In genomic region chr14:100078216-100078780, GRCh38 we compare ENCODE assay signal across 13 cellular contexts. TPM values are rescaled to one million over a fixed set of nuclear protein-coding genes. Genes with fewer than 3 reads are reported as not detected.
A peak's percentile ranks its signal among the peaks of the same experiment; 100 is the strongest.
DNase-seq lines count a peak whose midpoint lies in the region; ATAC-seq, FAIRE-seq and TF ChIP-seq lines count a peak whose summit lies in the region.
"Had no signal": no experiment of that assay in that cellular context is flagged by ENCODE, and none has a peak within 500 bp of the region (broad histone marks: within the 10 kb centered on the region; RNA-seq: fewer than 3 reads in every experiment).

No MANE protein-coding gene starts in this region.

- peak overlapping the region; percentile 47 for H3K27ac ChIP-seq in upper lobe of right lung
- H3K27ac ChIP-seq: uterus had no signal

- no peak for ATAC-seq in stimulated activated naive CD8-positive, alpha-beta T cell treated with anti-CD3 and anti-CD28 coated beads, Interleukin-15, Interleukin-2, amounts not matched to agents 100 U/mL and 50 U/mL, for 24 hours
- no peak for ATAC-seq in activated naive CD8-positive, alpha-beta T cell treated with anti-CD3 and anti-CD28 coated beads, Interleukin-2, amount 50 U/mL, for 24 hours
- no peak for ATAC-seq in naive B cell (ENCODE audit: low read depth in 2 of 2)
- ATAC-seq in upper lobe of right lung: no peak
- ATAC-seq in HG02973 (IDR thresholded peaks at IDR 0.05; ENCODE audit: unreplicated experiment): no peak

- peaks cover 99% of the 10 kb centered on the region for H3K4me1 Mint-ChIP-seq in stimulated activated naive CD8-positive, alpha-beta T cell treated with anti-CD3 and anti-CD28 coated beads, Interleukin-15, Interleukin-2, amounts not matched to agents 100 ng/mL and 50 ng/mL, for 24 hours (ENCODE audit: low read depth)
- peaks cover 98% of the 10 kb centered on the region for H3K4me1 Mint-ChIP-seq in activated naive CD8-positive, alpha-beta T cell treated with anti-CD3 and anti-CD28 coated beads, Interleukin-2, amount 50 U/mL, for 24 hours
- H3K4me1 Mint-ChIP-seq in naive B cell: peaks cover 82 to 98% (median 85%) of the 10 kb centered on the region in 3 donors

- no peaks in the 10 kb centered on the region for H3K27me3 Mint-ChIP-seq in stimulated activated naive CD8-positive, alpha-beta T cell treated with anti-CD3 and anti-CD28 coated beads, Interleukin-15, Interleukin-2, amounts not matched to agents 100 ng/mL and 50 ng/mL, for 24 hours
- H3K27me3 Mint-ChIP-seq in activated naive CD8-positive, alpha-beta T cell treated with anti-CD3 and anti-CD28 coated beads, Interleukin-2, amount 50 U/mL, for 24 hours: no peaks in the 10 kb centered on the region
- no peaks in the 10 kb centered on the region for H3K27me3 Mint-ChIP-seq in naive B cell

- peaks cover 58% of the 10 kb centered on the region for H3K36me3 Mint-ChIP-seq in stimulated activated naive CD8-positive, alpha-beta T cell treated with anti-CD3 and anti-CD28 coated beads, Interleukin-15, Interleukin-2, amounts not matched to agents 100 ng/mL and 50 ng/mL, for 24 hours (ENCODE audit: low read depth)
- H3K36me3 Mint-ChIP-seq in activated naive CD8-positive, alpha-beta T cell treated with anti-CD3 and anti-CD28 coated beads, Interleukin-2, amount 50 U/mL, for 24 hours (ENCODE audit: low read depth): peaks cover 35% of the 10 kb centered on the region
- H3K36me3 Mint-ChIP-seq in naive B cell: peaks cover 7 to 30% of the 10 kb centered on the region in 2 donors

- peak overlapping the region; percentile 73 for H3K4me3 Mint-ChIP-seq in stimulated activated naive CD8-positive, alpha-beta T cell treated with anti-CD3 and anti-CD28 coated beads, Interleukin-15, Interleukin-2, amounts not matched to agents 100 ng/mL and 50 ng/mL, for 24 hours
- peak overlapping the region; percentile 84 for H3K4me3 Mint-ChIP-seq in activated naive CD8-positive, alpha-beta T cell treated with anti-CD3 and anti-CD28 coated beads, Interleukin-2, amount 50 U/mL, for 24 hours
- peak overlapping the region in 7 of 8 donors; percentile 62 to 83 (median 70) for H3K4me3 Mint-ChIP-seq in naive B cell
- H3K4me3 Mint-ChIP-seq: H9 had no signal

- intact Hi-C loops in upper lobe of right lung (cut with DNase I): no loop called here

- H3K9me3 ChIP-seq in upper lobe of right lung: no peaks in the 10 kb centered on the region
- H3K9me3 ChIP-seq: left lung, uterus had no signal

- H3K9me3 Mint-ChIP-seq in stimulated activated naive CD8-positive, alpha-beta T cell treated with anti-CD3 and anti-CD28 coated beads, Interleukin-15, Interleukin-2, amounts not matched to agents 100 ng/mL and 50 ng/mL, for 24 hours: no peaks in the 10 kb centered on the region
- H3K9me3 Mint-ChIP-seq in activated naive CD8-positive, alpha-beta T cell treated with anti-CD3 and anti-CD28 coated beads, Interleukin-2, amount 50 U/mL, for 24 hours: no peaks in the 10 kb centered on the region
- H3K9me3 Mint-ChIP-seq in naive B cell: no peaks in the 10 kb centered on the region
- H3K9me3 Mint-ChIP-seq: H9 had no signal

- peaks cover 64% of the 10 kb centered on the region for H3K4me1 ChIP-seq in upper lobe of right lung

- no peaks in the 10 kb centered on the region for H3K36me3 ChIP-seq in upper lobe of right lung
- H3K36me3 ChIP-seq: left lung, uterus had no signal

- no peak for DNase-seq in stimulated activated naive CD8-positive, alpha-beta T cell treated with anti-CD3 and anti-CD28 coated beads, Interleukin-15, Interleukin-2, amounts not matched to agents 100 U/mL and 50 U/mL, for 24 hours
- DNase-seq in activated naive CD8-positive, alpha-beta T cell treated with anti-CD3 and anti-CD28 coated beads, Interleukin-2, amount 50 U/mL, for 24 hours: no peak
- no peak for DNase-seq in naive B cell
- no peak for DNase-seq in upper lobe of right lung
- no peak for DNase-seq in urothelium cell line (ENCODE audit: low spot score)
- DNase-seq in SK-N-DZ (ENCODE audit: low spot score): no peak
- DNase-seq: cortex of kidney, left lung, NCI-H2081 treated with DMSO at 0.1 percent for 48 hours, uterus had no signal

- no peaks in the 10 kb centered on the region for H3K27me3 ChIP-seq in upper lobe of right lung
- H3K27me3 ChIP-seq: left lung, uterus had no signal

- H3K4me3 ChIP-seq in upper lobe of right lung: no peak overlapping the region
- H3K4me3 ChIP-seq: left lung, uterus had no signal

- no peak for TF ChIP-seq CTCF in upper lobe of right lung (IDR thresholded peaks at IDR 0.05)

- no peak for FAIRE-seq in urothelium cell line (lab: Jason Lieb, UNC)

- peak overlapping the region; percentile 93 for H3K27ac Mint-ChIP-seq in stimulated activated naive CD8-positive, alpha-beta T cell treated with anti-CD3 and anti-CD28 coated beads, Interleukin-15, Interleukin-2, amounts not matched to agents 100 ng/mL and 50 ng/mL, for 24 hours
- peak overlapping the region; percentile 98 for H3K27ac Mint-ChIP-seq in activated naive CD8-positive, alpha-beta T cell treated with anti-CD3 and anti-CD28 coated beads, Interleukin-2, amount 50 U/mL, for 24 hours
- peak overlapping the region in 5 of 6 donors; percentile 45 to 94 (median 72) for H3K27ac Mint-ChIP-seq in naive B cell

RNA-seq across cellular contexts. Expression of gene EVL, which starts 13.1 kb away (rescaled TPM):
- 100 to 1,000 TPM in 2 of 6 donors, 10 to 100 TPM in 4; 76.5 to 135 (median 89.8) TPM for polyA plus RNA-seq in naive B cell (ENCODE audit: low read depth in 6 of 6)
- 206 TPM for total RNA-seq in upper lobe of right lung
- polyA plus RNA-seq in SK-N-DZ (2014; cell fraction: cytosol; rRNA removed): 39.7 and 44.9 TPM in 2 replicates
- 110 and 158 TPM in 2 replicates for polyA plus RNA-seq in SK-N-DZ (2014; cell fraction: nucleus; rRNA removed)
